Comparison of ENCODE assay signal across 8 cellular contexts in genomic region chr1:120534361-120535047, GRCh38.
DNase-seq lines count a peak whose midpoint lies in the region; ATAC-seq and TF ChIP-seq lines count a peak whose summit lies in the region.
"Not testable (repeated sequence)": the region's sequence is repeated elsewhere in the genome, so short reads cannot be mapped to it uniquely, and the experiment has no call there.

No MANE protein-coding gene starts in this region.

- not testable (repeated sequence) for H3K27ac ChIP-seq in CD8-positive, alpha-beta T cell (ENCODE audit: low read depth, low read length)

- not testable (repeated sequence) for H3K9me3 ChIP-seq in CD8-positive, alpha-beta T cell (ENCODE audit: low read length)

- H3K4me3 ChIP-seq in CD8-positive, alpha-beta T cell (ENCODE audit: low read depth, low read length) = not testable (repeated sequence)

- H3K36me3 ChIP-seq in CD8-positive, alpha-beta T cell (ENCODE audit: insufficient read depth, low read length) = not testable (repeated sequence)

- H3K4me1 ChIP-seq in CD8-positive, alpha-beta T cell (ENCODE audit: insufficient read depth, low read length) = not testable (repeated sequence)

- not testable (repeated sequence) for DNase-seq in CD8-positive, alpha-beta T cell; activated CD4-positive, alpha-beta T cell treated with anti-CD3 and anti-CD28 coated beads, Interleukin-2, amount 10 ng/mL, durations not matched to agents 7 days and 5 days; natural killer cell
- peak; percentile 83 for DNase-seq in MV-4-11 (lab: John Stamatoyannopoulos, UW)
- peak; percentile 66 for DNase-seq in central memory CD4-positive, alpha-beta T cell

- CTCF ChIA-PET in CD8-positive, alpha-beta T cell (lab: Charles Lee); activated CD4-positive, alpha-beta T cell treated with anti-CD3 and anti-CD28 coated beads, Interleukin-2, amount 10 ng/mL, durations not matched to agents 7 days and 5 days (lab: Charles Lee): not testable (repeated sequence)

- not testable (repeated sequence) for H3K36me3 Mint-ChIP-seq in CD8-positive, alpha-beta T cell; natural killer cell
- H3K36me3 Mint-ChIP-seq in activated CD4-positive, alpha-beta T cell treated with anti-CD3 and anti-CD28 coated beads, Interleukin-2, amount 10 ng/mL, durations not matched to agents 7 days and 5 days (ENCODE audit: low read depth) = peaks cover 11% of the 10 kb centered on the region

- H3K4me3 Mint-ChIP-seq in CD8-positive, alpha-beta T cell = peak overlapping the region; percentile 73
- H3K4me3 Mint-ChIP-seq in activated CD4-positive, alpha-beta T cell treated with anti-CD3 and anti-CD28 coated beads, Interleukin-2, amount 10 ng/mL, durations not matched to agents 7 days and 5 days = peak overlapping the region; percentile 75
- H3K4me3 Mint-ChIP-seq in natural killer cell = peak overlapping the region; percentile 56

- not testable (repeated sequence) for H3K27me3 Mint-ChIP-seq in CD8-positive, alpha-beta T cell (ENCODE audit: low read depth); activated CD4-positive, alpha-beta T cell treated with anti-CD3 and anti-CD28 coated beads, Interleukin-2, amount 10 ng/mL, durations not matched to agents 7 days and 5 days; natural killer cell (ENCODE audit: low read depth in 2 of 2)

- H3K4me1 Mint-ChIP-seq in CD8-positive, alpha-beta T cell (ENCODE audit: low read depth) = peaks cover 14% of the 10 kb centered on the region
- peaks cover 20% of the 10 kb centered on the region for H3K4me1 Mint-ChIP-seq in activated CD4-positive, alpha-beta T cell treated with anti-CD3 and anti-CD28 coated beads, Interleukin-2, amount 10 ng/mL, durations not matched to agents 7 days and 5 days
- H3K4me1 Mint-ChIP-seq in natural killer cell = peaks cover 5 to 11% of the 10 kb centered on the region in 2 donors

- not testable (repeated sequence) for H3K27me3 ChIP-seq in CD8-positive, alpha-beta T cell (ENCODE audit: insufficient read depth, low read length)

- intact Hi-C loops in CD8-positive, alpha-beta T cell (cut with DNase I, micrococcal nuclease); natural killer cell (cut with micrococcal nuclease): not testable (repeated sequence)

- peak overlapping the region; percentile 92 for H3K27ac Mint-ChIP-seq in CD8-positive, alpha-beta T cell
- H3K27ac Mint-ChIP-seq in activated CD4-positive, alpha-beta T cell treated with anti-CD3 and anti-CD28 coated beads, Interleukin-2, amount 10 ng/mL, durations not matched to agents 7 days and 5 days = peak overlapping the region; percentile 97
- peak overlapping the region; percentile 40 to 67 for H3K27ac Mint-ChIP-seq in natural killer cell

- POLR2A ChIA-PET in CD8-positive, alpha-beta T cell (lab: Charles Lee); activated CD4-positive, alpha-beta T cell treated with anti-CD3 and anti-CD28 coated beads, Interleukin-2, amount 10 ng/mL, durations not matched to agents 7 days and 5 days (lab: Charles Lee): not testable (repeated sequence)

- not testable (repeated sequence) for TF ChIP-seq CTCF in CD8-positive, alpha-beta T cell (IDR thresholded peaks at IDR 0.05); natural killer cell (IDR thresholded peaks at IDR 0.05)

- H3K9me3 Mint-ChIP-seq in CD8-positive, alpha-beta T cell; activated CD4-positive, alpha-beta T cell treated with anti-CD3 and anti-CD28 coated beads, Interleukin-2, amount 10 ng/mL, durations not matched to agents 7 days and 5 days; natural killer cell: not testable (repeated sequence)

- ATAC-seq in CD8-positive, alpha-beta T cell = peak; percentile 76
- ATAC-seq in GM19023 (IDR thresholded peaks at IDR 0.05; ENCODE audit: unreplicated experiment) = peak; percentile 66
- ATAC-seq in HG02588 (IDR thresholded peaks at IDR 0.05; ENCODE audit: unreplicated experiment) = peak; percentile 79
- peak; percentile 81 for ATAC-seq in HG03342 (IDR thresholded peaks at IDR 0.05; ENCODE audit: unreplicated experiment)
- peak in 2 of 3 donors; percentile 35 to 62 for ATAC-seq in natural killer cell
